Comparison of ENCODE assay signal across 14 cellular contexts in genomic region chrX:30643313-30643821, GRCh38. TPM values are rescaled to one million over a fixed set of nuclear protein-coding genes. Genes with fewer than 3 reads are reported as not detected.
DNase-seq lines count a peak whose midpoint lies in the region; ATAC-seq, FAIRE-seq and TF ChIP-seq lines count a peak whose summit lies in the region.
"Had no signal": no experiment of that assay in that cellular context is flagged by ENCODE, and none has a peak within 500 bp of the region (broad histone marks: within the 10 kb centered on the region; RNA-seq: fewer than 3 reads in every experiment).

No MANE protein-coding gene starts in this region.

- peak; percentile 81 for FAIRE-seq in astrocyte (lab: Jason Lieb, UNC)
- FAIRE-seq: small intestine had no signal

- WGBS in psoas muscle, 3 donors = 64 to 76% (median 71%) methylated on average over 2 of the region's 2 CpGs

- no peaks in the 10 kb centered on the region for H3K4me1 ChIP-seq in astrocyte (ENCODE audit: insufficient read depth, low read length)
- no peaks in the 10 kb centered on the region for H3K4me1 ChIP-seq in psoas muscle

- no peak for ATAC-seq in psoas muscle

- H3K27me3 ChIP-seq in HL-60 (ENCODE audit: insufficient read depth, poor library complexity, severe bottlenecking) (no peaks in the 10 kb centered on the region), astrocyte (ENCODE audit: insufficient read depth, low read length) (no peaks in the 10 kb centered on the region), psoas muscle (ENCODE audit: insufficient read depth in 3 of 3, low read length in 2 of 3) (no peaks in the 10 kb centered on the region)

- H3K27ac ChIP-seq in HL-60 (replicated peaks) (peak overlapping the region; percentile 72), astrocyte (ENCODE audit: low read depth, low read length) (no peak overlapping the region), substantia nigra (ENCODE audit: low read depth, low read length, poor library complexity, severe bottlenecking) (no peak overlapping the region), psoas muscle (no peak overlapping the region)

- TF ChIP-seq CTCF in HL-60 (IDR thresholded peaks at IDR 0.05; ENCODE audit: insufficient read depth, low read length) = no peak
- TF ChIP-seq CTCF in astrocyte (IDR thresholded peaks at IDR 0.05; ENCODE audit: insufficient read depth, low read depth, low read length) = no peak
- no peak for TF ChIP-seq CTCF in psoas muscle (IDR thresholded peaks at IDR 0.05)

- H3K27me3 Mint-ChIP-seq in astrocyte (ENCODE audit: low read depth, unreplicated experiment) = no peaks in the 10 kb centered on the region

- H3K4me1 Mint-ChIP-seq in astrocyte (ENCODE audit: low read depth, unreplicated experiment) = peaks cover 6% of the 10 kb centered on the region

- H3K9me3 ChIP-seq in astrocyte (ENCODE audit: insufficient read depth, low read depth, low read length) (no peaks in the 10 kb centered on the region), psoas muscle (no peaks in the 10 kb centered on the region)

- H3K4me3 ChIP-seq in HL-60 (replicated peaks; ENCODE audit: insufficient read depth, low read length) (no peak overlapping the region), astrocyte (ENCODE audit: insufficient read depth, low read depth, low read length) (no peak overlapping the region), psoas muscle (no peak overlapping the region)

- H3K36me3 Mint-ChIP-seq in astrocyte (ENCODE audit: low read depth, unreplicated experiment) = no peaks in the 10 kb centered on the region

- no peak overlapping the region for H3K9ac ChIP-seq in astrocyte (ENCODE audit: low read length)

- H3K79me2 ChIP-seq in astrocyte (ENCODE audit: insufficient read depth, low read length) = no peaks in the 10 kb centered on the region

- peaks cover 5% of the 10 kb centered on the region for H3K9me3 Mint-ChIP-seq in astrocyte (ENCODE audit: unreplicated experiment)

- H4K20me1 ChIP-seq in astrocyte (ENCODE audit: insufficient read depth, low read length) = no peaks in the 10 kb centered on the region

- no peak overlapping the region for H2AFZ ChIP-seq in astrocyte (ENCODE audit: low read depth, low read length)

- H3K4me3 Mint-ChIP-seq in astrocyte (ENCODE audit: unreplicated experiment) = no peak overlapping the region

- H3K36me3 ChIP-seq in astrocyte (ENCODE audit: insufficient read depth, low read length) = no peaks in the 10 kb centered on the region
- H3K36me3 ChIP-seq in psoas muscle (ENCODE audit: insufficient read depth in 1 of 2, low read depth in 1 of 2) = no peaks in the 10 kb centered on the region

- no peak overlapping the region for H3K4me2 ChIP-seq in astrocyte (ENCODE audit: low read length)

- intact Hi-C loops in psoas muscle (cut with DNase I) = no loop called here

- H3K27ac Mint-ChIP-seq in astrocyte (ENCODE audit: unreplicated experiment) = peak overlapping the region; percentile 79

- peak; percentile 16 for DNase-seq in Ammon's horn (ENCODE audit: low spot score)
- DNase-seq in HL-60 (ENCODE audit: low read depth in 1 of 2, low spot score in 1 of 2) = peak; percentile 55 to 75
- no peak for DNase-seq in astrocyte (ENCODE audit: low read depth)
- peak; percentile 49 for DNase-seq in medulla oblongata (ENCODE audit: extremely low spot score)
- DNase-seq in DMS 273 (lab: John Stamatoyannopoulos, UW; ENCODE audit: unreplicated experiment) = no peak
- DNase-seq in substantia nigra (lab: John Stamatoyannopoulos, UW) = no peak
- no peak for DNase-seq in psoas muscle
- DNase-seq: activated CD8-positive, alpha-beta memory T cell treated with anti-CD3 and anti-CD28 coated beads for 24 hours; amygdala; effector CD8-positive, alpha-beta T cell; NCI-H1105; NCI-H774; small intestine; SW 1271 had no signal

RNA-seq across cellular contexts. Expression of gene GK, which starts 9.9 kb away (rescaled TPM):
- total RNA-seq in astrocyte = 2.8 and 2.9 TPM in 2 replicates
- 1 to 10 TPM; 3.3 to 5.1 (median 4.1) TPM for total RNA-seq in psoas muscle
- 1 to 10 TPM; 1.1 to 5.2 (median 4.2) TPM for polyA plus RNA-seq in psoas muscle

Comparison
In these comparisons a context has a peak if more than half of its experiments do, and no peak if none do; other contexts are left out.
1. DNase-seq: peak in Ammon's horn (single experiment), HL-60 (2 of 2) and medulla oblongata (single experiment); none in astrocyte (single experiment), DMS 273 (single experiment), substantia nigra (0 of 49) and psoas muscle (0 of 2).